ENCODE assay signal across 1 cellular context in genomic region chr9:129863059-129863690, GRCh38.
TF ChIP-seq lines count a peak whose summit lies in the region.

No MANE protein-coding gene starts in this region.

TF ChIP-seq in SK-N-SH treated with all-trans-retinoic acid at 6 μM for 48 hours, 23 proteins besides CTCF, POLR2A, EP300 and RAD21 (continued from another document):
- TF ChIP-seq TSHZ2 (CRISPR knock-in tag; IDR thresholded peaks at IDR 0.05) (no peak; the same call in none of the 2 replicates), ZC3H10 (CRISPR knock-in tag; IDR thresholded peaks at IDR 0.05) (no peak), GLIS3 (CRISPR knock-in tag; IDR thresholded peaks at IDR 0.05) (no peak), ARNTL (CRISPR knock-in tag; IDR thresholded peaks at IDR 0.05; ENCODE audit: borderline replicate concordance, low read depth) (no peak), ZFP3 (CRISPR knock-in tag; IDR thresholded peaks at IDR 0.05) (no peak), ZNF8 (CRISPR knock-in tag; IDR thresholded peaks at IDR 0.05) (0 out of 2 replicates have a peak, but pooled peaks have one; percentile 7), OSR1 (CRISPR knock-in tag; IDR thresholded peaks at IDR 0.05) (no peak)
